9 cellular contexts compared by ENCODE assay signal in the genomic region with DNA sequence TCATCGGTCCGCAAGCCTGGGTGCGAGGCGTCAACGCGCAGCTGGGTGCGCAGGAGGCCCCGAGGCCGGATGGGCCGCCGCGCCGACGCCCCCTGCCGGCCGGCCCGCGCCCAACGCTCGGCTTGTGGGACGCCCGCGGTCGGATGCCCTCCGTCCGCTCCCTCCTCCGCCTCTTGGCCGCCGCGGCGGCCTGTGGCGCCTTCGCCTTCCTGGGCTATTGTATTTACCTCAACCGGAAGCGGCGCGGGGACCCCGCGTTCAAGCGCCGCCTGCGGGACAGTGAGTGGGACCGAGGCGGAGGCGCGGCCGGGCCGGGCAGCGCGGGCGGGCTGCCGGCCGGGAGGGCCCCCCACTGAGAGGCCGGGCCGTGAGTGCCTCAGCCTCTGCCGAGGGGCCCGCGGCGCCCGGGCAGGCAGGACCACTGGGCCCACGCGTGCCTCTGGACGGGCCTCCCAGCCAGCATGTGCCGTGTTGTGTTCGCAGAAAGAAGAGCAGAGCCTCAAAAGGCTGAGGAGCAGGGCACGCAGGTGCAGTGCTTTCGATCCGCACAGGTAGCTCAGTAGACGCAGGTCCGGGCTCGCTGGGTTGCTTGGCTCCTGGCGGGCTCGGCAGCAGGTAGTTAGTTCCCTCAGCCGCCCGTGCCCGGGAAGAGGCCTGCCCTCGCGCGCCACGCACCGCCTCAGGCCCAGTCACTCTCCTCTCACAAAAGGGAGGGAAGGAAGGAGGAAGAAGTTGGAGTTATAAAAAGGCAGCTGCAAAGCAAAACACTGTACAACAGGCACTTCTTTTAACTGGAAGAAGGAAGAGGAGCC. TPM values are rescaled to one million over a fixed set of nuclear protein-coding genes. Genes with fewer than 3 reads are reported as not detected.
DNase-seq lines count a peak whose midpoint lies in the region; ATAC-seq and TF ChIP-seq lines count a peak whose summit lies in the region.
"Had no signal": no experiment of that assay in that cellular context is flagged by ENCODE, and none has a peak within 500 bp of the region (broad histone marks: within the 10 kb centered on the region; RNA-seq: fewer than 3 reads in every experiment).

TSS of gene TOMM20L (plus strand) at position 116 of the 812 bp plus-strand sequence. CDS start at position 144, 28 bp downstream.

- H3K36me3 Mint-ChIP-seq in endothelial cell (ENCODE audit: low read depth, unreplicated experiment): peaks cover 3% of the 10 kb centered on the region

- H3K4me1 Mint-ChIP-seq in endothelial cell (ENCODE audit: unreplicated experiment): peaks cover 6% of the 10 kb centered on the region

- peak; percentile 95 for ATAC-seq in GM18867 (IDR thresholded peaks at IDR 0.05; ENCODE audit: unreplicated experiment)
- peak; percentile 96 for ATAC-seq in HG03095 (IDR thresholded peaks at IDR 0.05; ENCODE audit: unreplicated experiment)

- peak within 1 kb of the TSS; percentile 87 for H3K4me3 Mint-ChIP-seq in endothelial cell (ENCODE audit: unreplicated experiment)

- peak; percentile 10 for DNase-seq in AG09319 (ENCODE audit: extremely low read depth, low read depth)
- DNase-seq in NCI-H460 (ENCODE audit: extremely low read depth, low read depth): peak; percentile 67
- peak; percentile 27 for DNase-seq in activated CD8-positive, alpha-beta memory T cell treated with anti-CD3 and anti-CD28 coated beads, Interleukin-2, amount 50 U/mL, for 24 hours (ENCODE audit: extremely low read depth)
- DNase-seq in endothelial cell (ENCODE audit: low spot score): peak; percentile 88
- DNase-seq in middle frontal gyrus (ENCODE audit: extremely low spot score, low spot score): peak; percentile 21
- DNase-seq in stimulated activated CD8-positive, alpha-beta memory T cell treated with anti-CD3 and anti-CD28 coated beads, Interleukin-2, amount 100 ng/mL, for 48 hours (ENCODE audit: low read depth in 2 of 2): peak; percentile 63 to 68

- peak within 1 kb of the TSS; percentile 78 for H3K27ac Mint-ChIP-seq in endothelial cell (ENCODE audit: unreplicated experiment)

- no peaks in the 10 kb centered on the region for H3K9me3 Mint-ChIP-seq in endothelial cell (ENCODE audit: unreplicated experiment)

- peaks cover 9% of the 10 kb centered on the region for H3K27me3 Mint-ChIP-seq in endothelial cell (ENCODE audit: unreplicated experiment)

- TF ChIP-seq CTCF in AG09319 (IDR thresholded peaks at IDR 0.05; ENCODE audit: low read depth, low read length): peak; percentile 33
- TF ChIP-seq CTCF in endothelial cell (IDR thresholded peaks at IDR 0.05; ENCODE audit: unreplicated experiment): peak; percentile 96

RNA-seq across cellular contexts. Expression of gene TOMM20L, which starts in this region (rescaled TPM):
- total RNA-seq in NCI-H460 (2014; rRNA removed; shearing (Covaris generic)): not detected in 2 replicates
- not detected in 2 replicates for polyA plus RNA-seq in NCI-H460 (2014; cell fraction: nucleus; rRNA removed)
- not detected for total RNA-seq in endothelial cell (ENCODE audit: unreplicated experiment)
- total RNA-seq: T-helper 2 cell treated with Interferon-gamma antibody and Interleukin-4, amounts not matched to agents 100 ng/mL and 5 ng/mL, for 36 hours had no signal

Comparison
In these comparisons a context has a peak if more than half of its experiments do, and no peak if none do; other contexts are left out.
1. Peak in every context shown above with its lines: DNase-seq and ATAC-seq.
2. Peak in DNase-seq in NCI-H460; RNA of the gene not detected or under 1 TPM.
3. Peak in DNase-seq in endothelial cell; RNA of the gene not detected or under 1 TPM.
4. DNase-seq: peak in every context shown above with its lines; median percentile 88 in endothelial cell; 67 in NCI-H460; 66 in stimulated activated CD8-positive, alpha-beta memory T cell treated with anti-CD3 and anti-CD28 coated beads, Interleukin-2, amount 100 ng/mL, for 48 hours; 27 in activated CD8-positive, alpha-beta memory T cell treated with anti-CD3 and anti-CD28 coated beads, Interleukin-2, amount 50 U/mL, for 24 hours; 21 in middle frontal gyrus; 10 in AG09319.